8 cellular contexts compared by ENCODE assay signal in the genomic region with DNA sequence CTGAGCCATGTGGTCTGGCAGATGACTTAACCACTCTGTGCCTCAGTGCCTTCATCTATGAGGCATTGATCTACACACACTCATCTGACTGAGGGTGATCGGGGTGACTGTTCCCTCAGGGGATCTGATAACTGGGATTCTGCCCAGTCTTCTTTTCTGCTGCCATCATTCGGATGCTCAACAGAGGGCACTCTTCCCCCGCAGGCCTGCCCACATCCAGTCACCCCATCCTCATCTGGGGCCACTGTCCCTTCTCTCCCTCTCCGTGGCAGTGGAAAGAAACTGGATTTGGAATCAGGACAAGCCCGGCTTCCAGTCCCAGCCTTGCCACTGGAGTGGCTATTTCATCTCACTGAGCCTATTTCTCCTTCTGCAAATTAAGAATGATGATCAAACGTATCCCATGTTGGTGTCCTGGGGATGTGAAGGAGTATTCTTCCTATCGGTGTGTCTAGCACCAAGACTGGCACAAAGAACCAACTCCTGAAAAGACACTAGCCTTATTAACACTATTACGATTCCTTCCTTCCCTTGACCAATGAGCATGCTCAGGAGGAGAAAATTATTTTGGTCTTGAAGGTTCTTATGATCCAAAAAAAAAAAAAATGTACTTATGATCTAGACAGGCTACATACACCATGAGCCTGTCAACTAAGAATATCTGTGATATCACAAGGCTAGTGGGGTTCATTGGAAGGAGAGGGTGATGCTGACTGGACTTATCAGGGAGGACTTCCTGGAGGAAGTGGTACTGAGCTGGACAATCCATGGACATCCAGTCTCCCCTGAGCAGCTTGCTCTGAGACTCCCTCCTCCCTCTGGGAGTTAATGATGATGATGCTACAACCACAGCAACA. TPM values are rescaled to one million over a fixed set of nuclear protein-coding genes. Genes with fewer than 3 reads are reported as not detected.
DNase-seq lines count a peak whose midpoint lies in the region; ATAC-seq, FAIRE-seq and TF ChIP-seq lines count a peak whose summit lies in the region.
"Not testable (repeated sequence)": the region's sequence is repeated elsewhere in the genome, so short reads cannot be mapped to it uniquely, and the experiment has no call there.

No MANE protein-coding gene starts in this region.

- ATAC-seq in RWPE2 (ENCODE audit: low read depth), result peak; percentile 69
- ATAC-seq in omental fat pad (ENCODE audit: low FRiP score), result peak; percentile 57
- ATAC-seq in upper lobe of right lung, result peak; percentile 89

- H3K9ac ChIP-seq in colonic mucosa (ENCODE audit: low read depth in 2 of 2, low read length in 2 of 2), result not testable (repeated sequence)

- BruUV-seq in Calu3 (replicated peaks; lab: Mats Ljungman, UMichigan), result not testable (repeated sequence)

- H3K36me3 Mint-ChIP-seq in Calu3 (ENCODE audit: insufficient read depth, unreplicated experiment); activated T-cell treated with anti-CD3 and anti-CD28 coated beads, Interleukin-2, amount 50 U/mL, for 24 hours (ENCODE audit: low read depth): not testable (repeated sequence)

- H3K27me3 Mint-ChIP-seq in Calu3 (ENCODE audit: unreplicated experiment), result peaks cover 38% of the 10 kb centered on the region
- H3K27me3 Mint-ChIP-seq in activated T-cell treated with anti-CD3 and anti-CD28 coated beads, Interleukin-2, amount 50 U/mL, for 24 hours, result not testable (repeated sequence)

- not testable (repeated sequence) for H3K27ac ChIP-seq in RWPE2 (ENCODE audit: poor library complexity, severe bottlenecking); colonic mucosa; right atrium auricular region; upper lobe of right lung

- H3K4me3 ChIP-seq in RWPE2 (ENCODE audit: severe bottlenecking); colonic mucosa; right atrium auricular region; upper lobe of right lung: not testable (repeated sequence)

- not testable (repeated sequence) for H3K9me3 ChIP-seq in RWPE2 (ENCODE audit: severe bottlenecking); colonic mucosa; right atrium auricular region; upper lobe of right lung

- H3K27me3 ChIP-seq in RWPE2 (ENCODE audit: insufficient read depth, poor library complexity, severe bottlenecking); colonic mucosa; right atrium auricular region; upper lobe of right lung: not testable (repeated sequence)

- TF ChIP-seq CTCF in Calu3 (IDR thresholded peaks at IDR 0.05; ENCODE audit: unreplicated experiment) (peak; percentile 22), RWPE2 (IDR thresholded peaks at IDR 0.05; ENCODE audit: poor library complexity, severe bottlenecking) (peak; percentile 48), colonic mucosa (IDR thresholded peaks at IDR 0.05) (peak; percentile 26), right atrium auricular region (IDR thresholded peaks at IDR 0.05) (peak; percentile 13 to 50), upper lobe of right lung (IDR thresholded peaks at IDR 0.05) (peak; percentile 34)
- not testable (repeated sequence) for TF ChIP-seq CTCF in omental fat pad (IDR thresholded peaks at IDR 0.05)

- FAIRE-seq in HTR-8/SVneo (lab: Jason Lieb, UNC), result peak; percentile 33

- H3K36me3 ChIP-seq in RWPE2 (ENCODE audit: low read depth); colonic mucosa; right atrium auricular region; upper lobe of right lung: not testable (repeated sequence)

- H3K4me1 Mint-ChIP-seq in Calu3 (ENCODE audit: low read depth, unreplicated experiment); activated T-cell treated with anti-CD3 and anti-CD28 coated beads, Interleukin-2, amount 50 U/mL, for 24 hours (ENCODE audit: low read depth): not testable (repeated sequence)

- not testable (repeated sequence) for H3K27ac Mint-ChIP-seq in Calu3 (ENCODE audit: unreplicated experiment); activated T-cell treated with anti-CD3 and anti-CD28 coated beads, Interleukin-2, amount 50 U/mL, for 24 hours

- DNase-seq in Calu3, result peak; percentile 4
- DNase-seq in HTR-8/SVneo (ENCODE audit: insufficient read length, low spot score); RWPE2 (ENCODE audit: low spot score); colonic mucosa; right atrium auricular region (ENCODE audit: low spot score); omental fat pad (ENCODE audit: low spot score); upper lobe of right lung: not testable (repeated sequence)
- peak; percentile 42 for DNase-seq in activated T-cell treated with anti-CD3 and anti-CD28 coated beads, Interleukin-2, amount 50 U/mL, for 24 hours

- H3K4me3 Mint-ChIP-seq in Calu3 (ENCODE audit: low read depth, unreplicated experiment); activated T-cell treated with anti-CD3 and anti-CD28 coated beads, Interleukin-2, amount 50 U/mL, for 24 hours: not testable (repeated sequence)

- intact Hi-C loops in Calu3 (cut with micrococcal nuclease; ENCODE audit: unreplicated experiment); upper lobe of right lung (cut with DNase I): not testable (repeated sequence)
- intact Hi-C loops in colonic mucosa (cut with DNase I), result loop anchor here (5.0 kb wide), 1 partner anchor 119 kb away; no protein-coding TSS in a partner anchor

- H3K9me3 Mint-ChIP-seq in Calu3 (ENCODE audit: low read depth, unreplicated experiment); activated T-cell treated with anti-CD3 and anti-CD28 coated beads, Interleukin-2, amount 50 U/mL, for 24 hours: not testable (repeated sequence)

- CTCF ChIA-PET in Calu3 (lab: Charles Lee), result interaction anchor here (0.7 kb wide), 1 partner anchor 116 kb away, joined by 3 read pairs; no protein-coding TSS in a partner anchor

- H3K4me1 ChIP-seq in RWPE2 (ENCODE audit: insufficient read depth, poor library complexity, severe bottlenecking); colonic mucosa; right atrium auricular region; upper lobe of right lung: not testable (repeated sequence)

RNA-seq across cellular contexts. Expression of gene RHCE, which starts 17.4 kb away (rescaled TPM):
- total RNA-seq in Calu3 (2022), result 0.44 TPM in 1 of 2 replicates, not detected in the other
- total RNA-seq in colonic mucosa, result under 1 TPM; 0.27 to 0.32 TPM
- under 1 TPM in 1 of 2 donors, not detected in 1; 0.28 TPM for total RNA-seq in right atrium auricular region
- under 1 TPM in 1 of 4 donors, not detected in 3; 0.44 TPM for total RNA-seq in omental fat pad
- total RNA-seq in upper lobe of right lung, result 0.58 TPM

RNA-seq across cellular contexts. Expression of gene MACO1, which starts 27.5 kb away (rescaled TPM):
- total RNA-seq in Calu3 (2022), result 14.1 and 16.4 TPM in 2 replicates
- total RNA-seq in colonic mucosa, result 10 to 100 TPM; 17.7 to 28.2 TPM
- 10 to 100 TPM; 14.0 to 14.5 TPM for total RNA-seq in right atrium auricular region
- total RNA-seq in omental fat pad, result 10 to 100 TPM; 13.0 to 16.6 (median 15.7) TPM
- total RNA-seq in upper lobe of right lung, result 20.2 TPM
